ENCODE assay signal across 16 cellular contexts in genomic region chr3:39050020-39050419, GRCh38. TPM values are rescaled to one million over a fixed set of nuclear protein-coding genes. Genes with fewer than 3 reads are reported as not detected.
DNase-seq lines count a peak whose midpoint lies in the region; ATAC-seq lines count a peak whose summit lies in the region.
"Had no signal": no experiment of that assay in that cellular context is flagged by ENCODE, and none has a peak within 500 bp of the region (broad histone marks: within the 10 kb centered on the region; RNA-seq: fewer than 3 reads in every experiment).

No MANE protein-coding gene starts in this region.

- H3K9me3 Mint-ChIP-seq in activated CD4-positive, alpha-beta T cell treated with anti-CD3 and anti-CD28 coated beads, Interleukin-2, amount 10 ng/mL, durations not matched to agents 24 days and 14 days = peaks cover 5% of the 10 kb centered on the region
- H3K9me3 Mint-ChIP-seq in activated naive CD8-positive, alpha-beta T cell treated with anti-CD3 and anti-CD28 coated beads, Interleukin-2, amount 50 U/mL, for 24 hours = no peaks in the 10 kb centered on the region
- no peaks in the 10 kb centered on the region for H3K9me3 Mint-ChIP-seq in stimulated activated effector memory CD8-positive, alpha-beta T cell treated with anti-CD3 and anti-CD28 coated beads, Interleukin-12 subunit alpha, Interleukin-12 subunit beta, amount 100 ng/mL, for 72 hours
- H3K9me3 Mint-ChIP-seq: T-helper 2 cell treated with Interferon-gamma antibody and Interleukin-4, amounts not matched to agents 5 μg/mL and 100 μg/mL, for 36 hours had no signal

- ATAC-seq in activated naive CD8-positive, alpha-beta T cell treated with anti-CD3 and anti-CD28 coated beads, Interleukin-2, amount 50 U/mL, for 24 hours = no peak
- ATAC-seq in stimulated activated effector memory CD8-positive, alpha-beta T cell treated with anti-CD3 and anti-CD28 coated beads, Interleukin-12 subunit alpha, Interleukin-12 subunit beta, amount 100 ng/mL, for 72 hours = no peak
- ATAC-seq in GM21360 (IDR thresholded peaks at IDR 0.05; ENCODE audit: unreplicated experiment) = no peak
- ATAC-seq: pancreas had no signal

- peaks cover 5% of the 10 kb centered on the region for H3K36me3 Mint-ChIP-seq in activated CD4-positive, alpha-beta T cell treated with anti-CD3 and anti-CD28 coated beads, Interleukin-2, amount 10 ng/mL, durations not matched to agents 24 days and 14 days (ENCODE audit: low read depth)
- no peaks in the 10 kb centered on the region for H3K36me3 Mint-ChIP-seq in activated naive CD8-positive, alpha-beta T cell treated with anti-CD3 and anti-CD28 coated beads, Interleukin-2, amount 50 U/mL, for 24 hours (ENCODE audit: low read depth)
- H3K36me3 Mint-ChIP-seq in stimulated activated effector memory CD8-positive, alpha-beta T cell treated with anti-CD3 and anti-CD28 coated beads, Interleukin-12 subunit alpha, Interleukin-12 subunit beta, amount 100 ng/mL, for 72 hours = peaks cover 8% of the 10 kb centered on the region

- H3K4me1 Mint-ChIP-seq in activated CD4-positive, alpha-beta T cell treated with anti-CD3 and anti-CD28 coated beads, Interleukin-2, amount 10 ng/mL, durations not matched to agents 24 days and 14 days = peaks cover 20% of the 10 kb centered on the region
- peaks cover 24% of the 10 kb centered on the region for H3K4me1 Mint-ChIP-seq in activated naive CD8-positive, alpha-beta T cell treated with anti-CD3 and anti-CD28 coated beads, Interleukin-2, amount 50 U/mL, for 24 hours
- H3K4me1 Mint-ChIP-seq in stimulated activated effector memory CD8-positive, alpha-beta T cell treated with anti-CD3 and anti-CD28 coated beads, Interleukin-12 subunit alpha, Interleukin-12 subunit beta, amount 100 ng/mL, for 72 hours = peaks cover 21% of the 10 kb centered on the region

- intact Hi-C loops in activated CD4-positive, alpha-beta T cell treated with anti-CD3 and anti-CD28 coated beads, Interleukin-2, amount 10 ng/mL, durations not matched to agents 24 days and 14 days (cut with micrococcal nuclease) = loop anchor here (5.0 kb wide), 1 partner anchor 332 kb away; the partner anchor contains the start of gene SLC25A38

- peak; percentile 41 for DNase-seq in activated CD4-positive, alpha-beta T cell treated with anti-CD3 and anti-CD28 coated beads, Interleukin-2, amount 10 ng/mL, durations not matched to agents 24 days and 14 days
- DNase-seq in activated CD4-positive, alpha-beta T cell treated with anti-CD3 and anti-CD28 coated beads, Interleukin-2, amount 50 U/mL, for 4 hours = no peak
- DNase-seq in NOMO-1 (lab: John Stamatoyannopoulos, UW; ENCODE audit: unreplicated experiment in 2 of 2) (peak; percentile 64 to 96), amygdala (lab: John Stamatoyannopoulos, UW) (no peak)
- no peak for DNase-seq in activated naive CD8-positive, alpha-beta T cell treated with anti-CD3 and anti-CD28 coated beads, Interleukin-2, amount 50 U/mL, for 24 hours
- DNase-seq in stimulated activated effector memory CD8-positive, alpha-beta T cell treated with anti-CD3 and anti-CD28 coated beads, Interleukin-12 subunit alpha, Interleukin-12 subunit beta, amount 100 ng/mL, for 72 hours (ENCODE audit: low spot score in 2 of 2) = no peak
- no peak for DNase-seq in stimulated activated naive CD4-positive, alpha-beta T cell treated with Interleukin-2 at 50 U/mL for 16 hours (lab: John Stamatoyannopoulos, UW)
- DNase-seq: activated CD4-positive, alpha-beta T cell treated with anti-CD3 and anti-CD28 coated beads for 4 hours; activated T-cell treated with anti-CD3 and anti-CD28 coated beads, Interleukin-2, amount 50 U/mL, for 48 hours; amniotic stem cell; KG1; NCI-H187; NCI-H510A treated with DMSO at 0.1 percent for 48 hours; pancreas had no signal

- H3K4me3 Mint-ChIP-seq in activated CD4-positive, alpha-beta T cell treated with anti-CD3 and anti-CD28 coated beads, Interleukin-2, amount 10 ng/mL, durations not matched to agents 24 days and 14 days = no peak overlapping the region
- no peak overlapping the region for H3K4me3 Mint-ChIP-seq in activated naive CD8-positive, alpha-beta T cell treated with anti-CD3 and anti-CD28 coated beads, Interleukin-2, amount 50 U/mL, for 24 hours
- no peak overlapping the region for H3K4me3 Mint-ChIP-seq in stimulated activated effector memory CD8-positive, alpha-beta T cell treated with anti-CD3 and anti-CD28 coated beads, Interleukin-12 subunit alpha, Interleukin-12 subunit beta, amount 100 ng/mL, for 72 hours
- H3K4me3 Mint-ChIP-seq: T-helper 2 cell treated with Interferon-gamma antibody and Interleukin-4, amounts not matched to agents 5 μg/mL and 100 μg/mL, for 36 hours had no signal

- H3K27ac Mint-ChIP-seq in activated CD4-positive, alpha-beta T cell treated with anti-CD3 and anti-CD28 coated beads, Interleukin-2, amount 10 ng/mL, durations not matched to agents 24 days and 14 days = no peak overlapping the region
- peak overlapping the region; percentile 33 for H3K27ac Mint-ChIP-seq in activated naive CD8-positive, alpha-beta T cell treated with anti-CD3 and anti-CD28 coated beads, Interleukin-2, amount 50 U/mL, for 24 hours
- H3K27ac Mint-ChIP-seq in stimulated activated effector memory CD8-positive, alpha-beta T cell treated with anti-CD3 and anti-CD28 coated beads, Interleukin-12 subunit alpha, Interleukin-12 subunit beta, amount 100 ng/mL, for 72 hours = peak overlapping the region; percentile 7
- H3K27ac Mint-ChIP-seq: T-helper 2 cell treated with Interferon-gamma antibody and Interleukin-4, amounts not matched to agents 5 μg/mL and 100 μg/mL, for 36 hours had no signal

- H3K27me3 Mint-ChIP-seq in activated CD4-positive, alpha-beta T cell treated with anti-CD3 and anti-CD28 coated beads, Interleukin-2, amount 10 ng/mL, durations not matched to agents 24 days and 14 days = peaks cover 7% of the 10 kb centered on the region
- no peaks in the 10 kb centered on the region for H3K27me3 Mint-ChIP-seq in activated naive CD8-positive, alpha-beta T cell treated with anti-CD3 and anti-CD28 coated beads, Interleukin-2, amount 50 U/mL, for 24 hours

RNA-seq across cellular contexts. Expression of gene SCN11A, which starts 1.7 kb away (rescaled TPM):
- not detected in 2 replicates for total RNA-seq in activated CD4-positive, alpha-beta T cell treated with anti-CD3 and anti-CD28 coated beads, Interleukin-2, amount 10 ng/mL, durations not matched to agents 24 days and 14 days

RNA-seq across cellular contexts. Expression of gene WDR48, which starts 1.8 kb away (rescaled TPM):
- total RNA-seq in activated CD4-positive, alpha-beta T cell treated with anti-CD3 and anti-CD28 coated beads, Interleukin-2, amount 10 ng/mL, durations not matched to agents 24 days and 14 days = 35.4 and 40.5 TPM in 2 replicates

RNA-seq across cellular contexts. Expression of gene GORASP1, which starts 57.4 kb away (rescaled TPM):
- total RNA-seq in activated CD4-positive, alpha-beta T cell treated with anti-CD3 and anti-CD28 coated beads, Interleukin-2, amount 10 ng/mL, durations not matched to agents 24 days and 14 days = 31.5 and 32.1 TPM in 2 replicates

RNA-seq across cellular contexts. Expression of gene TTC21A, which starts 57.5 kb away (rescaled TPM):
- total RNA-seq in activated CD4-positive, alpha-beta T cell treated with anti-CD3 and anti-CD28 coated beads, Interleukin-2, amount 10 ng/mL, durations not matched to agents 24 days and 14 days = 0.54 and 0.89 TPM in 2 replicates

Comparison
In these comparisons a context has a peak if more than half of its experiments do, and no peak if none do; other contexts are left out.
1. DNase-seq: peak in activated CD4-positive, alpha-beta T cell treated with anti-CD3 and anti-CD28 coated beads, Interleukin-2, amount 10 ng/mL, durations not matched to agents 24 days and 14 days (single experiment) and NOMO-1 (2 of 2); none in activated CD4-positive, alpha-beta T cell treated with anti-CD3 and anti-CD28 coated beads, Interleukin-2, amount 50 U/mL, for 4 hours (0 of 2), activated naive CD8-positive, alpha-beta T cell treated with anti-CD3 and anti-CD28 coated beads, Interleukin-2, amount 50 U/mL, for 24 hours (single experiment), stimulated activated effector memory CD8-positive, alpha-beta T cell treated with anti-CD3 and anti-CD28 coated beads, Interleukin-12 subunit alpha, Interleukin-12 subunit beta, amount 100 ng/mL, for 72 hours (0 of 2), stimulated activated naive CD4-positive, alpha-beta T cell treated with Interleukin-2 at 50 U/mL for 16 hours (single experiment) and amygdala (0 of 56).